ENCODE assay signal across 21 cellular contexts in genomic region chr18:10008006-10008647, GRCh38.
A peak's percentile ranks its signal among the peaks of the same experiment; 100 is the strongest.
DNase-seq lines count a peak whose midpoint lies in the region; ATAC-seq, FAIRE-seq and TF ChIP-seq lines count a peak whose summit lies in the region.
"Had no signal": no experiment of that assay in that cellular context is flagged by ENCODE, and none has a peak within 500 bp of the region (broad histone marks: within the 10 kb centered on the region; RNA-seq: fewer than 3 reads in every experiment).

No MANE protein-coding gene starts in this region.

- no peaks in the 10 kb centered on the region for H3K9me3 ChIP-seq in IMR-90 (ENCODE audit: control insufficient read depth, insufficient read depth, low read length)
- no peaks in the 10 kb centered on the region for H3K9me3 ChIP-seq in H1 (ENCODE audit: insufficient read depth in 2 of 2, low read depth in 1 of 2, low read length in 1 of 2)
- no peaks in the 10 kb centered on the region for H3K9me3 ChIP-seq in sigmoid colon

- no peak overlapping the region for H2BK120ac ChIP-seq in IMR-90 (ENCODE audit: low read depth, low read length)
- H2BK120ac ChIP-seq in H1 (replicated peaks; ENCODE audit: low read depth, low read length) = no peak overlapping the region

- dilution Hi-C loops in IMR-90 (cut with HindIII; ENCODE audit: low sequenced_read_pairs, unreplicated experiment) = no loop called here

- peaks cover 8% of the 10 kb centered on the region for H3K27me3 ChIP-seq in IMR-90 (ENCODE audit: control insufficient read depth, insufficient read depth, low read length)
- H3K27me3 ChIP-seq in H1 (replicated peaks in 1 of 4; ENCODE audit: control insufficient read depth in 3 of 4, extremely low read depth in 1 of 4, insufficient read depth in 3 of 4, low read length in 3 of 4) = no peaks in the 10 kb centered on the region
- no peaks in the 10 kb centered on the region for H3K27me3 ChIP-seq in sigmoid colon
- H3K27me3 ChIP-seq: BLaER1 treated with 17β-estradiol and CSF1 and Interleukin-3, amounts not matched to agents 10 nM and 100 nM had no signal

- TF ChIP-seq POLR2A in IMR-90 (IDR thresholded peaks at IDR 0.05; ENCODE audit: low read depth, low read length) (no peak), H1 (IDR thresholded peaks at IDR 0.05; ENCODE audit: control extremely low read depth in 1 of 2, low read depth in 2 of 2, low read length in 2 of 2) (no peak), sigmoid colon (IDR thresholded peaks at IDR 0.05) (no peak)

- H3K4me2 ChIP-seq in IMR-90 (ENCODE audit: low read depth, low read length) = no peak overlapping the region
- H3K4me2 ChIP-seq in H1 (ENCODE audit: insufficient read depth in 1 of 2, low read depth in 2 of 2, low read length in 2 of 2) = no peak overlapping the region

- peak overlapping the region; percentile 19; the same call in 1 of the 2 replicates for H2AK5ac ChIP-seq in IMR-90 (ENCODE audit: low read depth, low read length)
- H2AK5ac ChIP-seq in H1 (ENCODE audit: low read depth, low read length) = no peak overlapping the region

- H3K23ac ChIP-seq in IMR-90 (ENCODE audit: low read depth, low read length) = no peak overlapping the region
- H3K23ac ChIP-seq in H1 (ENCODE audit: insufficient read length) = no peak overlapping the region

- in situ Hi-C loops in IMR-90 (cut with MboI; ENCODE audit: low sequenced_read_pairs) = no loop called here

- H3K4me1 ChIP-seq in IMR-90 (ENCODE audit: control insufficient read depth, insufficient read depth, low read length) = peaks cover 6% of the 10 kb centered on the region; the same call in 1 of the 2 replicates
- H3K4me1 ChIP-seq in H1 (replicated peaks in 1 of 4; ENCODE audit: control insufficient read depth in 3 of 4, insufficient read depth in 4 of 4, low read length in 3 of 4) = no peaks in the 10 kb centered on the region; a peak in 1 of 7 replicates
- H3K4me1 ChIP-seq in sigmoid colon = peaks cover 0 to 36% (median 29%) of the 10 kb centered on the region in 4 donors

- no peak overlapping the region for H2AFZ ChIP-seq in IMR-90 (replicated peaks; ENCODE audit: low read length, poor library complexity)
- H2AFZ ChIP-seq in H1 (ENCODE audit: low read length) = no peak overlapping the region
- H2AFZ ChIP-seq: GM23248 had no signal

- no peak overlapping the region for H3K4me3 ChIP-seq in IMR-90 (ENCODE audit: insufficient read depth, low read depth, low read length)
- H3K4me3 ChIP-seq in H1 (ENCODE audit: extremely low read depth in 1 of 4, insufficient read depth in 2 of 4, low read depth in 3 of 4, low read length in 4 of 4) = no peak overlapping the region
- H3K4me3 ChIP-seq in sigmoid colon = no peak overlapping the region
- H3K4me3 ChIP-seq: BLaER1 treated with 17β-estradiol and CSF1 and Interleukin-3, amounts not matched to agents 10 nM and 100 nM; GM12878; GM23248 had no signal

- H3K27ac ChIP-seq in IMR-90 (ENCODE audit: insufficient read depth, low read length) = no peak overlapping the region
- H3K27ac ChIP-seq in H1 (ENCODE audit: low read depth, low read length) = no peak overlapping the region
- no peak overlapping the region for H3K27ac ChIP-seq in sigmoid colon
- H3K27ac ChIP-seq: GM23248 had no signal

- no peak overlapping the region for H3K4ac ChIP-seq in IMR-90 (ENCODE audit: low read depth, low read length)
- H3K4ac ChIP-seq in H1 (replicated peaks; ENCODE audit: insufficient read length, low read depth, low read length) = no peak overlapping the region

- H2BK5ac ChIP-seq in IMR-90 (ENCODE audit: low read depth, low read length, poor library complexity, severe bottlenecking) = no peak overlapping the region
- no peak overlapping the region for H2BK5ac ChIP-seq in H1 (ENCODE audit: low read depth, low read length)

- no peaks in the 10 kb centered on the region for H4K20me1 ChIP-seq in IMR-90 (ENCODE audit: insufficient read depth, low read length)
- H4K20me1 ChIP-seq in H1 (replicated peaks in 1 of 2; ENCODE audit: control insufficient read depth in 1 of 2, insufficient read depth in 2 of 2, low read length in 2 of 2) = peaks cover 0 to 2% of the 10 kb centered on the region in 2 experiments
- H4K20me1 ChIP-seq: BLaER1 treated with 17β-estradiol and CSF1 and Interleukin-3, amounts not matched to agents 10 nM and 100 nM had no signal

- DNase-seq in IMR-90 (no peak), H1 (ENCODE audit: low read depth in 1 of 2, low spot score in 2 of 2) (no peak), mesenteric fat pad (ENCODE audit: low spot score) (peak; percentile 8), sigmoid colon (peak; percentile 24), GM03348 (ENCODE audit: low spot score) (no peak), Ammon's horn (ENCODE audit: low spot score) (no peak), GM19238 (ENCODE audit: insufficient read length, low spot score) (no peak)
- no peak for DNase-seq in NK-92 treated with Interleukin-12 subunit alpha and Interleukin-12 subunit beta, amount 100 ng/mL, for 24 hours (lab: John Stamatoyannopoulos, UW)
- DNase-seq: 8988T; Calu3; CD8-positive, alpha-beta T cell; DMS79 treated with DMSO at 0.1 percent for 48 hours; GF-D8; GM23248; HCEC 1CT; HFFc6 had no signal

- no peak for ATAC-seq in IMR-90 (ENCODE audit: low read depth)
- ATAC-seq: CD8-positive, alpha-beta T cell; GM12878; HepG2 had no signal

- no TSS peak for BruUV-seq in IMR-90 (replicated peaks; lab: Mats Ljungman, UMichigan)

- no peak overlapping the region for H2AK9ac ChIP-seq in IMR-90 (replicated peaks; ENCODE audit: low read depth, low read length, poor library complexity)

- no peaks in the 10 kb centered on the region for H3K36me3 ChIP-seq in IMR-90 (ENCODE audit: control insufficient read depth, insufficient read depth, low read length)
- no peaks in the 10 kb centered on the region for H3K36me3 ChIP-seq in H1 (ENCODE audit: control insufficient read depth in 2 of 4, insufficient read depth in 4 of 4, low read length in 3 of 4)
- H3K36me3 ChIP-seq in sigmoid colon = no peaks in the 10 kb centered on the region
- H3K36me3 ChIP-seq: BLaER1 treated with 17β-estradiol and CSF1 and Interleukin-3, amounts not matched to agents 10 nM and 100 nM had no signal

- H3K9ac ChIP-seq in IMR-90 (ENCODE audit: low read depth, low read length) = no peak overlapping the region
- H3K9ac ChIP-seq in H1 (replicated peaks in 1 of 4; ENCODE audit: extremely low read depth in 1 of 4, low read depth in 3 of 4, low read length in 3 of 4) = no peak overlapping the region
- H3K9ac ChIP-seq: BLaER1 treated with 17β-estradiol and CSF1 and Interleukin-3, amounts not matched to agents 10 nM and 100 nM; GM23248 had no signal

- no peak for FAIRE-seq in H1 (lab: Jason Lieb, UNC)
- FAIRE-seq: GM19239, H54, HepG2 had no signal

- H3K18ac ChIP-seq in IMR-90 (ENCODE audit: low read depth, low read length) (no peak overlapping the region), H1 (ENCODE audit: extremely low read depth, low read length) (no peak overlapping the region)

- no peak overlapping the region for H3K56ac ChIP-seq in IMR-90 (ENCODE audit: extremely low read depth, insufficient read depth, low read length)
- H3K56ac ChIP-seq in H1 (replicated peaks; ENCODE audit: insufficient read length, low read depth, low read length) = peak overlapping the region; percentile 95

- H2BK15ac ChIP-seq in IMR-90 (ENCODE audit: low read depth, low read length) (no peak overlapping the region), H1 (ENCODE audit: low read length) (no peak overlapping the region)

- CTCF ChIA-PET in IMR-90 (lab: Yijun Ruan, JAX) = no interaction called here
- CTCF ChIA-PET in H1 (lab: Charles Lee; ENCODE audit: partially characterized antibody) = no interaction called here

- H4K5ac ChIP-seq in IMR-90 (ENCODE audit: low read depth, low read length) (no peak overlapping the region), H1 (ENCODE audit: insufficient read length, low read depth, low read length) (no peak overlapping the region)

- TF ChIP-seq RAD21 in IMR-90 (IDR thresholded peaks at IDR 0.05; ENCODE audit: low read length) = no peak
- no peak for TF ChIP-seq RAD21 in H1 (IDR thresholded peaks at IDR 0.05 in 1 of 2, conservative IDR thresholded peaks at IDR 0.05 in 1 of 2; ENCODE audit: low read depth in 2 of 2, low read length in 2 of 2)

- intact Hi-C loops in IMR-90 (cut with micrococcal nuclease) (loop anchor here (10.0 kb wide), 1 partner anchor 367 kb away; no protein-coding TSS in a partner anchor), sigmoid colon (cut with DNase I) (no loop called here)

- TF ChIP-seq EP300 in H1 (IDR thresholded peaks at IDR 0.05; ENCODE audit: borderline replicate concordance in 1 of 2, low read depth in 2 of 2, low read length in 2 of 2) (no peak), sigmoid colon (IDR thresholded peaks at IDR 0.05) (no peak)

- H3K79me2 ChIP-seq in H1 (ENCODE audit: control insufficient read depth in 1 of 2, insufficient read depth in 2 of 2, low read length in 2 of 2) = no peaks in the 10 kb centered on the region

- H3K79me1 ChIP-seq in IMR-90 (ENCODE audit: low read depth in 1 of 2, low read length in 2 of 2) (no peaks in the 10 kb centered on the region), H1 (ENCODE audit: low read depth, low read length) (no peaks in the 10 kb centered on the region)

- POLR2A ChIA-PET in IMR-90 (lab: Charles Lee; ENCODE audit: unreplicated experiment) (no interaction called here), H1 (lab: Charles Lee; ENCODE audit: partially characterized antibody) (interaction anchor here (0.8 to 0.9 kb wide), 2 partner anchors 9 to 15 kb away, joined by 3 read pairs; no protein-coding TSS in a partner anchor)

- no peak overlapping the region for H2BK20ac ChIP-seq in IMR-90 (ENCODE audit: low read depth, low read length)
- no peak overlapping the region for H2BK20ac ChIP-seq in H1 (ENCODE audit: low read length)

- no peak for TF ChIP-seq CTCF in IMR-90 (conservative IDR thresholded peaks at IDR 0.05; ENCODE audit: low read depth, low read length)
- no peak for TF ChIP-seq CTCF in H1 (IDR thresholded peaks at IDR 0.05; ENCODE audit: control extremely low read depth in 1 of 3, insufficient read depth in 1 of 3, low read depth in 1 of 3, low read length in 3 of 3)
- no peak for TF ChIP-seq CTCF in sigmoid colon (IDR thresholded peaks at IDR 0.05)

- peaks cover 7% of the 10 kb centered on the region; the same call in 1 of the 2 replicates for H3K23me2 ChIP-seq in H1 (ENCODE audit: low read depth, low read length)

- no peak overlapping the region for H2BK12ac ChIP-seq in H1 (ENCODE audit: low read depth, low read length)

- WGBS in IMR-90 (ENCODE audit: extremely low coverage in 2 of 2, insufficient read length in 1 of 2), 2 experiments = 93 to 96% methylated on average over 2 to 3 of the region's 3 CpGs
- WGBS in H1 (ENCODE audit: extremely low coverage in 1 of 2, insufficient coverage in 1 of 2, insufficient read length in 1 of 2, insufficient replicate concordance in 2 of 2, low coverage in 1 of 2, low lambda C conversion rate in 2 of 2, missing lambda C conversion rate in 1 of 2), 2 experiments = 89 to 100% methylated on average over 2 to 3 of the region's 3 CpGs
- 93 to 98% methylated on average over 3 of the region's 3 CpGs for WGBS in sigmoid colon, 2 donors

- no peaks in the 10 kb centered on the region; the same call in 1 of the 2 replicates for H3K9me1 ChIP-seq in IMR-90 (ENCODE audit: insufficient read depth, low read length)

- H4K91ac ChIP-seq in IMR-90 (ENCODE audit: insufficient read depth, low read depth, low read length) (no peak overlapping the region), H1 (replicated peaks; ENCODE audit: insufficient read length, low read length) (no peak overlapping the region)

- H3K14ac ChIP-seq in IMR-90 (replicated peaks; ENCODE audit: low read depth, low read length) = no peak overlapping the region
- H3K14ac ChIP-seq in H1 (ENCODE audit: insufficient read length) = no peak overlapping the region

- H4K8ac ChIP-seq in IMR-90 (ENCODE audit: low read depth in 2 of 2, low read length in 2 of 2) = no peak overlapping the region
- no peak overlapping the region for H4K8ac ChIP-seq in H1 (ENCODE audit: extremely low read depth, insufficient read depth, low read length)

Comparison
In these comparisons a context has a peak if more than half of its experiments do, and no peak if none do; other contexts are left out.
1. DNase-seq: peak in mesenteric fat pad (single experiment) and sigmoid colon (single experiment); none in IMR-90 (single experiment), H1 (0 of 2), GM03348 (single experiment), Ammon's horn (single experiment), NK-92 treated with Interleukin-12 subunit alpha and Interleukin-12 subunit beta, amount 100 ng/mL, for 24 hours (single experiment) and GM19238 (single experiment).